In genomic region chr3:119463171-119464169, GRCh38 we compare ENCODE assay signal across 8 cellular contexts. TPM values are rescaled to one million over a fixed set of nuclear protein-coding genes. Genes with fewer than 3 reads are reported as not detected.
A peak's percentile ranks its signal among the peaks of the same experiment; 100 is the strongest.
DNase-seq lines count a peak whose midpoint lies in the region; ATAC-seq and TF ChIP-seq lines count a peak whose summit lies in the region.

Gene TMEM39A, minus strand, starts transcription at chr3:119463615. Its CDS starts 1,541 bp downstream, at chr3:119462074.

- peak within 1 kb of the TSS; percentile 81 for H3K4me3 ChIP-seq in SU-DHL-6 (ENCODE audit: insufficient read depth, low read length, poor library complexity, severe bottlenecking)
- peak within 1 kb of the TSS; percentile 96 for H3K4me3 ChIP-seq in osteoblast (ENCODE audit: insufficient read depth, low read length)
- H3K4me3 ChIP-seq in thoracic aorta, result peak within 1 kb of the TSS; percentile 85

- H3K27ac Mint-ChIP-seq in activated naive CD8-positive, alpha-beta T cell treated with anti-CD3 and anti-CD28 coated beads, Interleukin-2, amount 10 ng/mL, durations not matched to agents 7 days and 5 days, result peak within 1 kb of the TSS; percentile 99
- peak within 1 kb of the TSS; percentile 87 for H3K27ac Mint-ChIP-seq in glutamatergic neuron (ENCODE audit: unreplicated experiment)

- H3K27ac ChIP-seq in SU-DHL-6 (ENCODE audit: low read depth, low read length), result peak within 1 kb of the TSS; percentile 71
- peak within 1 kb of the TSS; percentile 98 for H3K27ac ChIP-seq in osteoblast (ENCODE audit: low read depth, low read length)
- peak within 1 kb of the TSS; percentile 81 to 89 for H3K27ac ChIP-seq in thoracic aorta

- H3F3A ChIP-seq in SU-DHL-6 (ENCODE audit: insufficient read depth), result peaks cover 15% of the 10 kb centered on the region

- H3K9me3 ChIP-seq in SU-DHL-6 (ENCODE audit: insufficient read depth, low read length) (no peaks in the 10 kb centered on the region), osteoblast (ENCODE audit: low read depth, low read length) (no peaks in the 10 kb centered on the region), thoracic aorta (no peaks in the 10 kb centered on the region)

- H3K79me2 ChIP-seq in SU-DHL-6 (ENCODE audit: insufficient read depth, low read length), result peaks cover 23% of the 10 kb centered on the region
- peaks cover 48% of the 10 kb centered on the region for H3K79me2 ChIP-seq in osteoblast (ENCODE audit: insufficient read depth, low read length)

- no peaks in the 10 kb centered on the region for H3K27me3 ChIP-seq in SU-DHL-6 (ENCODE audit: low read length)
- no peaks in the 10 kb centered on the region for H3K27me3 ChIP-seq in osteoblast (ENCODE audit: insufficient read depth, low read length)
- no peaks in the 10 kb centered on the region for H3K27me3 ChIP-seq in thoracic aorta (replicated peaks; ENCODE audit: insufficient read depth)

- peaks cover 13% of the 10 kb centered on the region for H3K36me3 Mint-ChIP-seq in activated naive CD8-positive, alpha-beta T cell treated with anti-CD3 and anti-CD28 coated beads, Interleukin-2, amount 10 ng/mL, durations not matched to agents 7 days and 5 days
- no peaks in the 10 kb centered on the region for H3K36me3 Mint-ChIP-seq in glutamatergic neuron (ENCODE audit: unreplicated experiment)

- H3K4me1 ChIP-seq in osteoblast (ENCODE audit: insufficient read depth, low read length) (peaks cover 31% of the 10 kb centered on the region), thoracic aorta (ENCODE audit: control insufficient read depth in 1 of 2, low read depth in 2 of 2) (peaks cover 24 to 39% of the 10 kb centered on the region in 2 donors)

- peak within 1 kb of the TSS; percentile 52 for H2AFZ ChIP-seq in SU-DHL-6 (ENCODE audit: low read depth, low read length, severe bottlenecking)
- peak within 1 kb of the TSS; percentile 91 for H2AFZ ChIP-seq in osteoblast (ENCODE audit: low read length)

- peaks cover 40% of the 10 kb centered on the region for H3K4me1 Mint-ChIP-seq in activated naive CD8-positive, alpha-beta T cell treated with anti-CD3 and anti-CD28 coated beads, Interleukin-2, amount 10 ng/mL, durations not matched to agents 7 days and 5 days
- H3K4me1 Mint-ChIP-seq in glutamatergic neuron (ENCODE audit: low read depth, unreplicated experiment), result peaks cover 7% of the 10 kb centered on the region

- H3K9me2 ChIP-seq in SU-DHL-6 (replicated peaks; ENCODE audit: insufficient read depth, low read length), result no peaks in the 10 kb centered on the region

- POLR2A ChIA-PET in activated naive CD8-positive, alpha-beta T cell treated with anti-CD3 and anti-CD28 coated beads, Interleukin-2, amount 10 ng/mL, durations not matched to agents 7 days and 5 days (lab: Charles Lee), result interaction anchor here (0.6 to 3.9 kb wide), 19 partner anchors 9 to 631 kb away, joined by 3 to 56 read pairs (median 4); partner anchors contain the start of genes ADPRH, B4GALT4, CD80 and COX17

- H3K27me3 Mint-ChIP-seq in activated naive CD8-positive, alpha-beta T cell treated with anti-CD3 and anti-CD28 coated beads, Interleukin-2, amount 10 ng/mL, durations not matched to agents 7 days and 5 days, result no peaks in the 10 kb centered on the region
- peaks cover 10% of the 10 kb centered on the region for H3K27me3 Mint-ChIP-seq in glutamatergic neuron (ENCODE audit: unreplicated experiment)

- H3K9ac ChIP-seq in SU-DHL-6 (ENCODE audit: low read length), result peak within 1 kb of the TSS; percentile 80

- H3K9me3 Mint-ChIP-seq in activated naive CD8-positive, alpha-beta T cell treated with anti-CD3 and anti-CD28 coated beads, Interleukin-2, amount 10 ng/mL, durations not matched to agents 7 days and 5 days, result no peaks in the 10 kb centered on the region
- H3K9me3 Mint-ChIP-seq in glutamatergic neuron (ENCODE audit: unreplicated experiment), result peaks cover 10% of the 10 kb centered on the region

- peak; percentile 94 for ATAC-seq in HG02678 (IDR thresholded peaks at IDR 0.05; ENCODE audit: unreplicated experiment)
- ATAC-seq in activated naive CD8-positive, alpha-beta T cell treated with anti-CD3 and anti-CD28 coated beads, Interleukin-2, amount 10 ng/mL, durations not matched to agents 7 days and 5 days (ENCODE audit: low read depth), result peak; percentile 89
- peak; percentile 96 for ATAC-seq in thoracic aorta (ENCODE audit: insufficient number of reproducible peaks, low FRiP score, low read depth)

- peak; percentile 98 for DNase-seq in NCI-H128 (lab: John Stamatoyannopoulos, UW; ENCODE audit: unreplicated experiment)
- peak; percentile 99 for DNase-seq in activated naive CD8-positive, alpha-beta T cell treated with anti-CD3 and anti-CD28 coated beads, Interleukin-2, amount 10 ng/mL, durations not matched to agents 7 days and 5 days
- peak; percentile 100 for DNase-seq in glutamatergic neuron
- peak; percentile 98 for DNase-seq in osteoblast (ENCODE audit: insufficient read length, low spot score, missing footprints)
- DNase-seq in thoracic aorta (ENCODE audit: low spot score), result peak; percentile 99

- TF ChIP-seq CTCF in SU-DHL-6 (IDR thresholded peaks at IDR 0.05; ENCODE audit: insufficient read depth, low read length, poor library complexity, severe bottlenecking) (no peak), glutamatergic neuron (IDR thresholded peaks at IDR 0.05; ENCODE audit: partially characterized antibody, unreplicated experiment) (peak; percentile 32), osteoblast (IDR thresholded peaks at IDR 0.05; ENCODE audit: extremely low read depth, low read depth, low read length) (no peak), thoracic aorta (IDR thresholded peaks at IDR 0.05) (peak; percentile 17)

- H3K36me3 ChIP-seq in SU-DHL-6 (ENCODE audit: low read length) (peaks cover 13% of the 10 kb centered on the region; the same call in 1 of the 2 replicates), osteoblast (ENCODE audit: insufficient read depth, low read length) (peaks cover 35% of the 10 kb centered on the region), thoracic aorta (peaks cover 9% of the 10 kb centered on the region)

- H4K20me1 ChIP-seq in SU-DHL-6 (ENCODE audit: low read depth, low read length), result no peaks in the 10 kb centered on the region
- peaks cover 20% of the 10 kb centered on the region for H4K20me1 ChIP-seq in osteoblast (ENCODE audit: insufficient read depth, low read length)

- TF ChIP-seq POLR2A in GM10847 (IDR thresholded peaks at IDR 0.05; ENCODE audit: extremely low read depth, insufficient read length), result peak; percentile 93

- peak within 1 kb of the TSS; percentile 92 for H3K4me3 Mint-ChIP-seq in activated naive CD8-positive, alpha-beta T cell treated with anti-CD3 and anti-CD28 coated beads, Interleukin-2, amount 10 ng/mL, durations not matched to agents 7 days and 5 days
- peak within 1 kb of the TSS; percentile 98 for H3K4me3 Mint-ChIP-seq in glutamatergic neuron (ENCODE audit: unreplicated experiment)

- H3K4me2 ChIP-seq in SU-DHL-6 (ENCODE audit: low read depth, low read length, poor library complexity, severe bottlenecking), result peak within 1 kb of the TSS; percentile 81
- peak within 1 kb of the TSS; percentile 84 for H3K4me2 ChIP-seq in osteoblast (ENCODE audit: insufficient read depth, low read length)

RNA-seq across cellular contexts. Expression of gene TMEM39A, which starts in this region (rescaled TPM):
- 10 to 100 TPM; 29.8 to 35.0 TPM for total RNA-seq in activated naive CD8-positive, alpha-beta T cell treated with anti-CD3 and anti-CD28 coated beads, Interleukin-2, amount 10 ng/mL, durations not matched to agents 7 days and 5 days
- total RNA-seq in glutamatergic neuron (ENCODE audit: unreplicated experiment), result 22.8 TPM
- total RNA-seq in osteoblast, result 53.2 and 54.5 TPM in 2 replicates
- 10 to 100 TPM; 34.3 to 43.7 TPM for total RNA-seq in thoracic aorta

Comparison
In these comparisons a context has a peak if more than half of its experiments do, and no peak if none do; other contexts are left out.
1. Peak in every context shown above with its lines: DNase-seq, ATAC-seq, H3K4me3 ChIP-seq and H3K27ac ChIP-seq.
2. CTCF ChIP-seq: peak in glutamatergic neuron (single experiment) and thoracic aorta (single experiment); none in SU-DHL-6 (single experiment) and osteoblast (single experiment).